19 cellular contexts compared by ENCODE assay signal in genomic region chr9:120574473-120574872, GRCh38. TPM values are rescaled to one million over a fixed set of nuclear protein-coding genes. Genes with fewer than 3 reads are reported as not detected.
DNase-seq lines count a peak whose midpoint lies in the region; ATAC-seq and TF ChIP-seq lines count a peak whose summit lies in the region.
"Had no signal": no experiment of that assay in that cellular context is flagged by ENCODE, and none has a peak within 500 bp of the region (broad histone marks: within the 10 kb centered on the region; RNA-seq: fewer than 3 reads in every experiment).

No MANE protein-coding gene starts in this region.

- no peak overlapping the region for H3K9ac ChIP-seq in GM23248
- H3K9ac ChIP-seq: BLaER1 treated with 17β-estradiol and CSF1 and Interleukin-3, amounts not matched to agents 10 nM and 100 nM had no signal

- ATAC-seq in activated CD4-positive, alpha-beta T cell treated with anti-CD3 and anti-CD28 coated beads for 36 hours, result peak; percentile 36
- no peak for ATAC-seq in T-helper 17 cell
- ATAC-seq: CD8-positive, alpha-beta T cell had no signal

- no peak for DNase-seq in activated CD4-positive, alpha-beta T cell treated with anti-CD3 and anti-CD28 coated beads for 36 hours
- DNase-seq in activated CD4-positive, alpha-beta T cell treated with anti-CD3 and anti-CD28 coated beads, Interleukin-2, amount 10 ng/mL, durations not matched to agents 7 days and 5 days, result no peak
- DNase-seq in T-helper 17 cell (no peak), hepatocyte (ENCODE audit: low spot score) (no peak), substantia nigra (lab: John Stamatoyannopoulos, UW) (no peak), GM23248 (no peak)
- DNase-seq in NK-92 treated with Interleukin-12 subunit alpha and Interleukin-12 subunit beta, amount 100 ng/mL, for 24 hours (lab: John Stamatoyannopoulos, UW), result no peak
- no peak for DNase-seq in stimulated activated CD4-positive, alpha-beta T cell treated with anti-CD3 and anti-CD28 coated beads, Interleukin-1b, Interleukin-23, amount 100 ng/mL, for 48 hours
- DNase-seq: ACHN; CD8-positive, alpha-beta T cell; NCI-H1092 treated with DMSO at 0.1 percent for 48 hours; NCI-H1436 treated with DMSO at 0.1 percent for 48 hours; NCI-H1930; NCI-H2227 treated with DMSO at 0.1 percent for 48 hours; NCI-H510A; NCI-H748 treated with DMSO at 0.1 percent for 48 hours; Peyer's patch had no signal

- POLR2A ChIA-PET in activated CD4-positive, alpha-beta T cell treated with anti-CD3 and anti-CD28 coated beads for 36 hours (lab: Charles Lee), result no interaction called here
- POLR2A ChIA-PET in activated CD4-positive, alpha-beta T cell treated with anti-CD3 and anti-CD28 coated beads, Interleukin-2, amount 10 ng/mL, durations not matched to agents 7 days and 5 days (lab: Charles Lee), result no interaction called here

- H3K9me3 Mint-ChIP-seq in activated CD4-positive, alpha-beta T cell treated with anti-CD3 and anti-CD28 coated beads for 36 hours (ENCODE audit: low read depth), result no peaks in the 10 kb centered on the region
- H3K9me3 Mint-ChIP-seq in activated CD4-positive, alpha-beta T cell treated with anti-CD3 and anti-CD28 coated beads, Interleukin-2, amount 10 ng/mL, durations not matched to agents 7 days and 5 days, result no peaks in the 10 kb centered on the region
- H3K9me3 Mint-ChIP-seq: CD8-positive, alpha-beta T cell had no signal

- no peaks in the 10 kb centered on the region for H3K9me3 ChIP-seq in T-helper 17 cell (ENCODE audit: control insufficient read depth, low read length, poor library complexity, severe bottlenecking)
- no peaks in the 10 kb centered on the region for H3K9me3 ChIP-seq in hepatocyte (ENCODE audit: low read depth)
- no peaks in the 10 kb centered on the region for H3K9me3 ChIP-seq in GM23248 (ENCODE audit: low read depth)
- H3K9me3 ChIP-seq: BLaER1 treated with 17β-estradiol and CSF1 and Interleukin-3, amounts not matched to agents 10 nM and 100 nM; Peyer's patch had no signal

- H3K4me3 ChIP-seq in hepatocyte (no peak overlapping the region), GM23248 (no peak overlapping the region)
- H3K4me3 ChIP-seq: BLaER1 treated with 17β-estradiol and CSF1 and Interleukin-3, amounts not matched to agents 10 nM and 100 nM; Peyer's patch had no signal

- H3K4me3 Mint-ChIP-seq in activated CD4-positive, alpha-beta T cell treated with anti-CD3 and anti-CD28 coated beads for 36 hours, result no peak overlapping the region
- no peak overlapping the region for H3K4me3 Mint-ChIP-seq in activated CD4-positive, alpha-beta T cell treated with anti-CD3 and anti-CD28 coated beads, Interleukin-2, amount 10 ng/mL, durations not matched to agents 7 days and 5 days
- H3K4me3 Mint-ChIP-seq in T-helper 17 cell, result no peak overlapping the region
- H3K4me3 Mint-ChIP-seq: CD8-positive, alpha-beta T cell had no signal

- H4K20me1 ChIP-seq in hepatocyte (ENCODE audit: insufficient read depth, poor library complexity, severe bottlenecking) (no peaks in the 10 kb centered on the region), GM23248 (ENCODE audit: insufficient read depth) (no peaks in the 10 kb centered on the region)

- no peaks in the 10 kb centered on the region for H3K27me3 ChIP-seq in hepatocyte
- no peaks in the 10 kb centered on the region for H3K27me3 ChIP-seq in GM23248 (replicated peaks; ENCODE audit: insufficient read depth)
- H3K27me3 ChIP-seq: BLaER1 treated with 17β-estradiol and CSF1 and Interleukin-3, amounts not matched to agents 10 nM and 100 nM; Peyer's patch had no signal

- H3K27me3 Mint-ChIP-seq in activated CD4-positive, alpha-beta T cell treated with anti-CD3 and anti-CD28 coated beads for 36 hours, result no peaks in the 10 kb centered on the region
- H3K27me3 Mint-ChIP-seq in activated CD4-positive, alpha-beta T cell treated with anti-CD3 and anti-CD28 coated beads, Interleukin-2, amount 10 ng/mL, durations not matched to agents 7 days and 5 days, result no peaks in the 10 kb centered on the region
- no peaks in the 10 kb centered on the region for H3K27me3 Mint-ChIP-seq in T-helper 17 cell

- H3K36me3 Mint-ChIP-seq in activated CD4-positive, alpha-beta T cell treated with anti-CD3 and anti-CD28 coated beads for 36 hours (ENCODE audit: low read depth), result peaks cover 19% of the 10 kb centered on the region
- H3K36me3 Mint-ChIP-seq in activated CD4-positive, alpha-beta T cell treated with anti-CD3 and anti-CD28 coated beads, Interleukin-2, amount 10 ng/mL, durations not matched to agents 7 days and 5 days (ENCODE audit: low read depth), result peaks cover 35% of the 10 kb centered on the region
- peaks cover 4% of the 10 kb centered on the region for H3K36me3 Mint-ChIP-seq in T-helper 17 cell (ENCODE audit: low read depth)

- in situ Hi-C loops in GM23248 (cut with MboI), result no loop called here

- CTCF ChIA-PET in activated CD4-positive, alpha-beta T cell treated with anti-CD3 and anti-CD28 coated beads for 36 hours (lab: Charles Lee), result interaction anchor here (1.1 kb wide), 1 partner anchor 21 kb away, joined by 4 read pairs; no protein-coding TSS in a partner anchor
- CTCF ChIA-PET in activated CD4-positive, alpha-beta T cell treated with anti-CD3 and anti-CD28 coated beads, Interleukin-2, amount 10 ng/mL, durations not matched to agents 7 days and 5 days (lab: Charles Lee), result interaction anchor here (1.3 kb wide), 1 partner anchor 9 kb away, joined by 3 read pairs; no protein-coding TSS in a partner anchor

- intact Hi-C loops in activated CD4-positive, alpha-beta T cell treated with anti-CD3 and anti-CD28 coated beads for 36 hours (cut with DNase I, micrococcal nuclease), result no loop called here

- peaks cover 27% of the 10 kb centered on the region for H3K4me1 ChIP-seq in hepatocyte (ENCODE audit: insufficient read depth)
- H3K4me1 ChIP-seq in GM23248 (ENCODE audit: insufficient read depth), result peaks cover 31% of the 10 kb centered on the region

- H3K79me2 ChIP-seq in hepatocyte, result peaks cover 70% of the 10 kb centered on the region
- H3K79me2 ChIP-seq in GM23248 (ENCODE audit: insufficient read depth), result peaks cover 76% of the 10 kb centered on the region

- peaks cover 26% of the 10 kb centered on the region for H3K4me1 Mint-ChIP-seq in activated CD4-positive, alpha-beta T cell treated with anti-CD3 and anti-CD28 coated beads for 36 hours
- peaks cover 37% of the 10 kb centered on the region for H3K4me1 Mint-ChIP-seq in activated CD4-positive, alpha-beta T cell treated with anti-CD3 and anti-CD28 coated beads, Interleukin-2, amount 10 ng/mL, durations not matched to agents 7 days and 5 days
- H3K4me1 Mint-ChIP-seq in T-helper 17 cell, result peaks cover 29% of the 10 kb centered on the region

- WGBS in hepatocyte (ENCODE audit: low lambda C conversion rate, missing lambda C conversion rate), result 84% methylated on average over 2 of the region's 2 CpGs
- WGBS in GM23248 (ENCODE audit: low coverage in 1 of 2, low lambda C conversion rate in 2 of 2, missing lambda C conversion rate in 2 of 2), 2 experiments, result 78 to 81% methylated on average over 2 of the region's 2 CpGs

- no peaks in the 10 kb centered on the region for H3K36me3 ChIP-seq in hepatocyte (replicated peaks; ENCODE audit: insufficient read depth, low read depth)
- no peaks in the 10 kb centered on the region for H3K36me3 ChIP-seq in GM23248 (ENCODE audit: low read depth)

- H3K4me2 ChIP-seq in hepatocyte (peak overlapping the region; percentile 31), GM23248 (ENCODE audit: unreplicated experiment) (no peak overlapping the region)
- H3K4me2 ChIP-seq: BLaER1 treated with 17β-estradiol and CSF1 and Interleukin-3, amounts not matched to agents 10 nM and 100 nM had no signal

- TF ChIP-seq CTCF in hepatocyte (IDR thresholded peaks at IDR 0.05; ENCODE audit: poor library complexity), result no peak

- peaks cover 23% of the 10 kb centered on the region for H3F3A ChIP-seq in GM23248 (ENCODE audit: insufficient read depth)

- H3K27ac Mint-ChIP-seq in activated CD4-positive, alpha-beta T cell treated with anti-CD3 and anti-CD28 coated beads for 36 hours, result no peak overlapping the region
- H3K27ac Mint-ChIP-seq in activated CD4-positive, alpha-beta T cell treated with anti-CD3 and anti-CD28 coated beads, Interleukin-2, amount 10 ng/mL, durations not matched to agents 7 days and 5 days, result no peak overlapping the region
- peak overlapping the region; percentile 59 for H3K27ac Mint-ChIP-seq in T-helper 17 cell
- H3K27ac Mint-ChIP-seq: CD8-positive, alpha-beta T cell had no signal

- peak overlapping the region; percentile 56 for H3K27ac ChIP-seq in hepatocyte
- peak overlapping the region; percentile 28 for H3K27ac ChIP-seq in substantia nigra (ENCODE audit: low read depth, low read length, poor library complexity, severe bottlenecking)
- H3K27ac ChIP-seq in GM23248, result no peak overlapping the region
- H3K27ac ChIP-seq: 22Rv1; BLaER1 treated with 17β-estradiol and CSF1 and Interleukin-3, amounts not matched to agents 10 nM and 100 nM; Peyer's patch had no signal

- H3K9me2 ChIP-seq in hepatocyte (replicated peaks; ENCODE audit: insufficient read depth), result no peaks in the 10 kb centered on the region
- H3K9me2 ChIP-seq in GM23248 (ENCODE audit: insufficient read depth), result no peaks in the 10 kb centered on the region

- no peak overlapping the region for H2AFZ ChIP-seq in hepatocyte
- no peak overlapping the region for H2AFZ ChIP-seq in GM23248

RNA-seq across cellular contexts. Expression of gene CDK5RAP2, which starts 5.5 kb away (rescaled TPM):
- total RNA-seq in activated CD4-positive, alpha-beta T cell treated with anti-CD3 and anti-CD28 coated beads for 36 hours, result 10 to 100 TPM; 68.8 to 85.8 TPM
- 100 to 1,000 TPM; 103 to 105 TPM for total RNA-seq in activated CD4-positive, alpha-beta T cell treated with anti-CD3 and anti-CD28 coated beads, Interleukin-2, amount 10 ng/mL, durations not matched to agents 7 days and 5 days
- total RNA-seq in T-helper 17 cell (10 to 100 TPM; 59.5 to 68.1 TPM), hepatocyte (28.0 and 30.9 TPM in 2 replicates)
- polyA plus RNA-seq in hepatocyte (23.9 and 28.8 TPM in 2 replicates), GM23248 (2016; fragmentation: Nextera tagmentation; extraction: Ambion mirVana) (49.2 and 52.6 TPM in 2 replicates)
- 75.8 and 77.0 TPM in 2 replicates for total RNA-seq in GM23248 (2014; rRNA removed; shearing (Covaris generic))
